In genomic region chr14:24673534-24674203, GRCh38 we compare ENCODE assay signal across 9 cellular contexts. TPM values are rescaled to one million over a fixed set of nuclear protein-coding genes. Genes with fewer than 3 reads are reported as not detected.
DNase-seq lines count a peak whose midpoint lies in the region; ATAC-seq and TF ChIP-seq lines count a peak whose summit lies in the region.
"Had no signal": no experiment of that assay in that cellular context is flagged by ENCODE, and none has a peak within 500 bp of the region (broad histone marks: within the 10 kb centered on the region; RNA-seq: fewer than 3 reads in every experiment).

No MANE protein-coding gene starts in this region.

- no peaks in the 10 kb centered on the region for H3K9me2 ChIP-seq in SU-DHL-6 (replicated peaks; ENCODE audit: insufficient read depth, low read length)

- peak; percentile 80 for DNase-seq in activated naive CD8-positive, alpha-beta T cell treated with anti-CD3 and anti-CD28 coated beads for 36 hours
- DNase-seq in cerebellum (ENCODE audit: low spot score): no peak
- DNase-seq in SKM-1 treated with dmso at 0.1 percent for 144 hours (lab: John Stamatoyannopoulos, UW; ENCODE audit: unreplicated experiment): no peak
- DNase-seq in Caco-2: no peak

- H3K36me3 ChIP-seq in SU-DHL-6 (ENCODE audit: low read length) (no peaks in the 10 kb centered on the region), Caco-2 (ENCODE audit: control insufficient read depth, insufficient read depth, low read length) (no peaks in the 10 kb centered on the region)

- H3K27me3 Mint-ChIP-seq in activated naive CD8-positive, alpha-beta T cell treated with anti-CD3 and anti-CD28 coated beads for 36 hours: no peaks in the 10 kb centered on the region
- no peaks in the 10 kb centered on the region for H3K27me3 Mint-ChIP-seq in stimulated activated memory B cell treated with anti-CD40 and anti-IgM and Interleukin-4, amounts not matched to agents 10 μg/mL and 1 μg/mL and 100 μg/mL, for 72 hours
- H3K27me3 Mint-ChIP-seq in Caco-2 (ENCODE audit: insufficient read depth, unreplicated experiment): peaks cover 18% of the 10 kb centered on the region

- peaks cover 15% of the 10 kb centered on the region for H3K9me3 Mint-ChIP-seq in activated naive CD8-positive, alpha-beta T cell treated with anti-CD3 and anti-CD28 coated beads for 36 hours
- H3K9me3 Mint-ChIP-seq in stimulated activated memory B cell treated with anti-CD40 and anti-IgM and Interleukin-4, amounts not matched to agents 10 μg/mL and 1 μg/mL and 100 μg/mL, for 72 hours: no peaks in the 10 kb centered on the region
- no peaks in the 10 kb centered on the region for H3K9me3 Mint-ChIP-seq in Caco-2 (ENCODE audit: unreplicated experiment)

- H3K4me1 Mint-ChIP-seq in activated naive CD8-positive, alpha-beta T cell treated with anti-CD3 and anti-CD28 coated beads for 36 hours: peaks cover 83% of the 10 kb centered on the region
- peaks cover 52% of the 10 kb centered on the region for H3K4me1 Mint-ChIP-seq in stimulated activated memory B cell treated with anti-CD40 and anti-IgM and Interleukin-4, amounts not matched to agents 10 μg/mL and 1 μg/mL and 100 μg/mL, for 72 hours
- H3K4me1 Mint-ChIP-seq in Caco-2 (ENCODE audit: low read depth, unreplicated experiment): peaks cover 2% of the 10 kb centered on the region

- intact Hi-C loops in Caco-2 (cut with micrococcal nuclease; ENCODE audit: unreplicated experiment): no loop called here

- peak overlapping the region; percentile 65 for H3K4me3 Mint-ChIP-seq in activated naive CD8-positive, alpha-beta T cell treated with anti-CD3 and anti-CD28 coated beads for 36 hours
- peak overlapping the region; percentile 73 for H3K4me3 Mint-ChIP-seq in stimulated activated memory B cell treated with anti-CD40 and anti-IgM and Interleukin-4, amounts not matched to agents 10 μg/mL and 1 μg/mL and 100 μg/mL, for 72 hours
- H3K4me3 Mint-ChIP-seq in Caco-2 (ENCODE audit: unreplicated experiment): no peak overlapping the region

- H3K27me3 ChIP-seq in SU-DHL-6 (ENCODE audit: low read length) (no peaks in the 10 kb centered on the region), Caco-2 (replicated peaks; ENCODE audit: control insufficient read depth, insufficient read depth, low read length) (no peaks in the 10 kb centered on the region)

- H3K4me2 ChIP-seq in SU-DHL-6 (ENCODE audit: low read depth, low read length, poor library complexity, severe bottlenecking): peak overlapping the region; percentile 60

- peak overlapping the region; percentile 17 for H3K4me3 ChIP-seq in SU-DHL-6 (ENCODE audit: insufficient read depth, low read length, poor library complexity, severe bottlenecking)
- H3K4me3 ChIP-seq in Caco-2 (ENCODE audit: low read depth, low read length): no peak overlapping the region

- no peaks in the 10 kb centered on the region for H4K20me1 ChIP-seq in SU-DHL-6 (ENCODE audit: low read depth, low read length)

- no peaks in the 10 kb centered on the region for H3K4me1 ChIP-seq in Caco-2

- TF ChIP-seq CTCF in SU-DHL-6 (IDR thresholded peaks at IDR 0.05; ENCODE audit: insufficient read depth, low read length, poor library complexity, severe bottlenecking): no peak
- no peak for TF ChIP-seq CTCF in Caco-2 (IDR thresholded peaks at IDR 0.05; ENCODE audit: insufficient read depth in 1 of 2, low read depth in 1 of 2, low read length in 1 of 2, severe bottlenecking in 1 of 2, unreplicated experiment in 1 of 2)

- peak; percentile 60 for ATAC-seq in GM18498 (IDR thresholded peaks at IDR 0.05; ENCODE audit: unreplicated experiment)
- ATAC-seq in HG02798 (IDR thresholded peaks at IDR 0.05; ENCODE audit: poor library complexity, unreplicated experiment): peak; percentile 64
- peak; percentile 90 for ATAC-seq in stimulated activated memory B cell treated with anti-CD40 and anti-IgM and Interleukin-4, amounts not matched to agents 10 μg/mL and 1 μg/mL and 100 μg/mL, for 72 hours

- H3F3A ChIP-seq in SU-DHL-6 (ENCODE audit: insufficient read depth): peaks cover 10% of the 10 kb centered on the region

- POLR2A ChIA-PET in Caco-2 (lab: Charles Lee): no interaction called here

- H3K36me3 Mint-ChIP-seq in activated naive CD8-positive, alpha-beta T cell treated with anti-CD3 and anti-CD28 coated beads for 36 hours: peaks cover 25% of the 10 kb centered on the region
- no peaks in the 10 kb centered on the region for H3K36me3 Mint-ChIP-seq in stimulated activated memory B cell treated with anti-CD40 and anti-IgM and Interleukin-4, amounts not matched to agents 10 μg/mL and 1 μg/mL and 100 μg/mL, for 72 hours
- H3K36me3 Mint-ChIP-seq in Caco-2 (ENCODE audit: insufficient read depth, unreplicated experiment): no peaks in the 10 kb centered on the region

- H3K27ac ChIP-seq in SU-DHL-6 (ENCODE audit: low read depth, low read length): peak overlapping the region; percentile 64

- peak overlapping the region; percentile 29 for H3K9ac ChIP-seq in SU-DHL-6 (ENCODE audit: low read length)

- CTCF ChIA-PET in Caco-2 (lab: Charles Lee): no interaction called here

- H3K9me3 ChIP-seq in SU-DHL-6 (ENCODE audit: insufficient read depth, low read length): no peaks in the 10 kb centered on the region
- H3K9me3 ChIP-seq in Caco-2: no peaks in the 10 kb centered on the region

- no TSS peak for BruUV-seq in Caco-2 (replicated peaks; lab: Mats Ljungman, UMichigan)

- H3K27ac Mint-ChIP-seq in activated naive CD8-positive, alpha-beta T cell treated with anti-CD3 and anti-CD28 coated beads for 36 hours: peak overlapping the region; percentile 100
- H3K27ac Mint-ChIP-seq in stimulated activated memory B cell treated with anti-CD40 and anti-IgM and Interleukin-4, amounts not matched to agents 10 μg/mL and 1 μg/mL and 100 μg/mL, for 72 hours: peak overlapping the region; percentile 92
- no peak overlapping the region for H3K27ac Mint-ChIP-seq in Caco-2 (ENCODE audit: unreplicated experiment)

- peak overlapping the region; percentile 64 for H2AFZ ChIP-seq in SU-DHL-6 (ENCODE audit: low read depth, low read length, severe bottlenecking)

- H3K79me2 ChIP-seq in SU-DHL-6 (ENCODE audit: insufficient read depth, low read length): no peaks in the 10 kb centered on the region

RNA-seq across cellular contexts. Expression of gene GZMB, which starts 39.7 kb away (rescaled TPM):
- total RNA-seq in activated naive CD8-positive, alpha-beta T cell treated with anti-CD3 and anti-CD28 coated beads for 36 hours: 1,000 to 10,000 TPM; 1,271 to 1,284 TPM
- not detected for total RNA-seq in cerebellum
- not detected in 2 replicates for total RNA-seq in Caco-2 (2022)
- total RNA-seq: dermis microvascular lymphatic vessel endothelial cell had no signal

Comparison
In these comparisons a context has a peak if more than half of its experiments do, and no peak if none do; other contexts are left out.
1. RNA of gene GZMB, which starts 39.7 kb away (total RNA-seq): 1,271 to 1,284 TPM in activated naive CD8-positive, alpha-beta T cell treated with anti-CD3 and anti-CD28 coated beads for 36 hours; not detected in cerebellum (single experiment) and not detected in Caco-2; every median in the first group is over 1,000 times any median in the second.
2. Peak in every context shown above with its lines, with median percentiles within 50 percentile points of each other: ATAC-seq.